In genomic region chr1:59043796-59044195, GRCh38 we compare ENCODE assay signal across 9 cellular contexts.
DNase-seq lines count a peak whose midpoint lies in the region; ATAC-seq and TF ChIP-seq lines count a peak whose summit lies in the region.
"Had no signal": no experiment of that assay in that cellular context is flagged by ENCODE, and none has a peak within 500 bp of the region (broad histone marks: within the 10 kb centered on the region; RNA-seq: fewer than 3 reads in every experiment).

No MANE protein-coding gene starts in this region.

- peak overlapping the region in 6 of 10 donors; percentile 8 to 81 (median 32) for H3K27ac Mint-ChIP-seq in naive thymus-derived CD8-positive, alpha-beta T cell

- TF ChIP-seq POLR2A in esophagus squamous epithelium (IDR thresholded peaks at IDR 0.05): no peak

- 29 to 36% methylated on average over 4 of the region's 4 CpGs for WGBS in esophagus squamous epithelium, 2 donors

- H3K36me3 ChIP-seq in esophagus squamous epithelium: no peaks in the 10 kb centered on the region

- no peak overlapping the region for H3K4me3 Mint-ChIP-seq in naive thymus-derived CD8-positive, alpha-beta T cell

- H3K9me3 ChIP-seq in AG04450 (ENCODE audit: control insufficient read depth, insufficient read depth, low read length): no peaks in the 10 kb centered on the region
- H3K9me3 ChIP-seq in esophagus squamous epithelium: no peaks in the 10 kb centered on the region

- H3K9me3 Mint-ChIP-seq in naive thymus-derived CD8-positive, alpha-beta T cell: no peaks in the 10 kb centered on the region

- DNase-seq in AG04450 (ENCODE audit: low read depth, low spot score) (peak; percentile 58), MV-4-11 (lab: John Stamatoyannopoulos, UW) (peak; percentile 12), esophagus squamous epithelium (lab: John Stamatoyannopoulos, UW) (no peak), NCI-H187 (lab: John Stamatoyannopoulos, UW) (no peak), GM10266 (ENCODE audit: extremely low spot score) (no peak), T-helper 9 cell (no peak)
- no peak for DNase-seq in naive thymus-derived CD8-positive, alpha-beta T cell
- no peak for DNase-seq in activated CD4-positive, alpha-beta T cell treated with anti-CD3 and anti-CD28 coated beads for 48 hours
- DNase-seq: NCI-H510A had no signal

- H3K27me3 Mint-ChIP-seq in naive thymus-derived CD8-positive, alpha-beta T cell: no peaks in the 10 kb centered on the region

- H3K4me1 Mint-ChIP-seq in naive thymus-derived CD8-positive, alpha-beta T cell: peaks cover 24 to 55% (median 46%) of the 10 kb centered on the region in 4 donors

- H3K27me3 ChIP-seq in AG04450 (ENCODE audit: control insufficient read depth, insufficient read depth, low read length) (no peaks in the 10 kb centered on the region), esophagus squamous epithelium (no peaks in the 10 kb centered on the region)

- ATAC-seq in naive thymus-derived CD8-positive, alpha-beta T cell: no peak

- peaks cover 0 to 31% (median 7%) of the 10 kb centered on the region in 3 donors for H3K4me1 ChIP-seq in esophagus squamous epithelium

- TF ChIP-seq CTCF in AG04450 (IDR thresholded peaks at IDR 0.05; ENCODE audit: low read depth, low read length): no peak
- no peak for TF ChIP-seq CTCF in esophagus squamous epithelium (IDR thresholded peaks at IDR 0.05)
- no peak for TF ChIP-seq CTCF in GM10266 (IDR thresholded peaks at IDR 0.05; ENCODE audit: control insufficient read depth, insufficient read depth, low read depth, missing control alignments)

- H3K27ac ChIP-seq in AG04450 (ENCODE audit: low read depth, low read length) (peak overlapping the region; percentile 23), esophagus squamous epithelium (peak overlapping the region in 3 of 4 donors; percentile 51 to 76 (median 59))

- intact Hi-C loops in esophagus squamous epithelium (cut with DNase I): no loop called here

- CTCF ChIA-PET in AG04450 (lab: Charles Lee): no interaction called here

- no peaks in the 10 kb centered on the region for H3K36me3 Mint-ChIP-seq in naive thymus-derived CD8-positive, alpha-beta T cell

- POLR2A ChIA-PET in AG04450 (lab: Yijun Ruan, JAX): interaction anchor here (1.0 to 1.2 kb wide), 2 partner anchors 13 to 260 kb away, joined by 5 to 7 read pairs; partner anchors contain the start of gene JUN
- POLR2A ChIA-PET in naive thymus-derived CD8-positive, alpha-beta T cell (lab: Charles Lee): no interaction called here

- H3K4me3 ChIP-seq in AG04450 (ENCODE audit: low read depth, low read length) (no peak overlapping the region), esophagus squamous epithelium (no peak overlapping the region)

Comparison
In these comparisons a context has a peak if more than half of its experiments do, and no peak if none do; other contexts are left out.
1. DNase-seq: peak in AG04450 (single experiment) and MV-4-11 (single experiment); none in esophagus squamous epithelium (single experiment), naive thymus-derived CD8-positive, alpha-beta T cell (0 of 10), NCI-H187 (0 of 2), GM10266 (single experiment), T-helper 9 cell (single experiment) and activated CD4-positive, alpha-beta T cell treated with anti-CD3 and anti-CD28 coated beads for 48 hours (single experiment).